In the genomic region with DNA sequence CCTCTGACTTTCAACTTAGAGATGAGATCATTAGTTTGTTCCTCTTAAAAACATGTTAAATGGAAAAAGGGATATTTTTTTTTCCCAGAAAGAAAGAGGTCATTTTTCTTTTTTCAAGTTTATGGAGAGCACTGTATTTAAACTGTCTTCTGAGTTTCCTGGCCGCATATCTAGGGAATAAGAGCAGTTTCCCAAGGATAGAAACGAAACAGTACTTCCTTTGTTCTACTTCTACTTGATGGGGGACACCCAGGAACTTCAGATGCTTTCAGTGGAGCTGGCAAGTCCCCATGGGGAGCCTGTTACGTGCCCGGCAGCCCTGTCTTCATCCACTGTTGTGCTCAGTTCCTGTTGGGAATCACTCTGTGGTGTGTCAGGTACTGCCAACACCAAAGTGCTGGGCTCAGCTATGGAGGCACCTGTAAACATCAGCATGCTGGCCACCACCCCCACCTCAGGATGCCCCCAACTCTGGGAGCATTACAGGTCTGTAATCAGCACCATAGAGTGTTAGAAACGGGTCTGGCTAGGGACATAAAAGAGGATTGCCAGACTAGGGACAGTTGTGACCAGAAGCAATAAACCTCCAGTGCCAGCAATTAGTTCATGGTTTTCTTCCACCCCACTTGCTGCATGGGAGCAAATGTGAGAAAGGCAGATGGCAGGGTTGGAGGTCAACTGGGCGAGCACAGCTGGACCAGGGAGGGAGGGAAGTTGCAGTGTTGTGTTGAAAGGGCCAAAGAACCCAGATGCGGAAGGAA, we compare ENCODE assay signal across 16 cellular contexts.
DNase-seq lines count a peak whose midpoint lies in the region; ATAC-seq and TF ChIP-seq lines count a peak whose summit lies in the region.
"Had no signal": no experiment of that assay in that cellular context is flagged by ENCODE, and none has a peak within 500 bp of the region (broad histone marks: within the 10 kb centered on the region; RNA-seq: fewer than 3 reads in every experiment).

No MANE protein-coding gene starts in this region.

- intact Hi-C loops in breast epithelium (cut with DNase I; ENCODE audit: low total_unique reads): no loop called here
- intact Hi-C loops in MCF 10A (cut with micrococcal nuclease): loop anchor here (5.0 kb wide), 1 partner anchor 45 kb away; no protein-coding TSS in a partner anchor
- intact Hi-C loops in mucosa of descending colon (cut with DNase I, micrococcal nuclease): no loop called here

- H3K4me3 Mint-ChIP-seq in MCF 10A (ENCODE audit: unreplicated experiment) (no peak overlapping the region), type B pancreatic cell (peak overlapping the region; percentile 42)

- H3K9me3 Mint-ChIP-seq in MCF 10A (ENCODE audit: unreplicated experiment): no peaks in the 10 kb centered on the region
- peaks cover 15% of the 10 kb centered on the region for H3K9me3 Mint-ChIP-seq in type B pancreatic cell

- no peak overlapping the region for H3K27ac Mint-ChIP-seq in MCF 10A (ENCODE audit: low read depth, unreplicated experiment)
- H3K27ac Mint-ChIP-seq in type B pancreatic cell: peak overlapping the region; percentile 87

- H3K4me3 ChIP-seq in breast epithelium: no peak overlapping the region
- H3K4me3 ChIP-seq in mucosa of descending colon: no peak overlapping the region
- H3K4me3 ChIP-seq: SK-N-MC had no signal

- no peaks in the 10 kb centered on the region for H3K27me3 ChIP-seq in breast epithelium

- peaks cover 13% of the 10 kb centered on the region for H3K36me3 Mint-ChIP-seq in MCF 10A (ENCODE audit: insufficient read depth, unreplicated experiment)
- no peaks in the 10 kb centered on the region for H3K36me3 Mint-ChIP-seq in type B pancreatic cell

- H3K4me1 ChIP-seq in breast epithelium (peaks cover 0 to 6% of the 10 kb centered on the region in 2 donors), mucosa of descending colon (ENCODE audit: low read depth) (peaks cover 11% of the 10 kb centered on the region)

- no peak for TF ChIP-seq CTCF in breast epithelium (IDR thresholded peaks at IDR 0.05)
- TF ChIP-seq CTCF in MCF 10A (IDR thresholded peaks at IDR 0.05; ENCODE audit: unreplicated experiment): no peak
- TF ChIP-seq CTCF in mucosa of descending colon (IDR thresholded peaks at IDR 0.05): no peak
- no peak for TF ChIP-seq CTCF in type B pancreatic cell (conservative IDR thresholded peaks at IDR 0.05)

- no peaks in the 10 kb centered on the region for H3K9me3 ChIP-seq in breast epithelium
- no peaks in the 10 kb centered on the region for H3K9me3 ChIP-seq in mucosa of descending colon

- no peaks in the 10 kb centered on the region for H3K27me3 Mint-ChIP-seq in MCF 10A (ENCODE audit: insufficient read depth, unreplicated experiment)
- H3K27me3 Mint-ChIP-seq in type B pancreatic cell: no peaks in the 10 kb centered on the region

- H3K27ac ChIP-seq in breast epithelium (peak overlapping the region; percentile 85 to 92), epithelial cell of prostate (peak overlapping the region; percentile 95)
- H3K27ac ChIP-seq: SK-N-MC had no signal

- DNase-seq in breast epithelium (ENCODE audit: low spot score in 2 of 2) (peak in 1 of 2 donors; percentile 80), MCF 10A (ENCODE audit: unreplicated experiment) (no peak), epithelial cell of prostate (ENCODE audit: low read depth, low spot score) (no peak), mucosa of descending colon (no peak), type B pancreatic cell (ENCODE audit: extremely low spot score, unreplicated experiment) (no peak)
- no peak for DNase-seq in activated CD4-positive, CD25-positive, alpha-beta regulatory T cell treated with anti-CD3 and anti-CD28 coated beads, Interleukin-2, amount 50 U/mL, for 72 hours
- DNase-seq: activated CD4-positive, alpha-beta T cell treated with anti-CD3 and anti-CD28 coated beads, Interleukin-2, amount 50 U/mL, for 1 hour; activated naive CD4-positive, alpha-beta T cell treated with anti-CD3 and anti-CD28 coated beads, Interleukin-2, amount 50 U/mL, for 16 hours; activated T-cell treated with anti-CD3 and anti-CD28 coated beads for 4 hours; DMS79 treated with DMSO at 0.1 percent for 48 hours; effector memory CD4-positive, alpha-beta T cell; NCI-H1436; NCI-H226 had no signal

- no peak for TF ChIP-seq POLR2A in breast epithelium (IDR thresholded peaks at IDR 0.05)

- H3K36me3 ChIP-seq in breast epithelium: no peaks in the 10 kb centered on the region
- H3K36me3 ChIP-seq in mucosa of descending colon (ENCODE audit: low read depth): no peaks in the 10 kb centered on the region

- ATAC-seq in mucosa of descending colon: peak; percentile 28
- no peak for ATAC-seq in HG02623 (IDR thresholded peaks at IDR 0.05; ENCODE audit: unreplicated experiment)
- no peak for ATAC-seq in GM18870 (IDR thresholded peaks at IDR 0.05; ENCODE audit: unreplicated experiment)

- POLR2A ChIA-PET in MCF 10A (lab: Yijun Ruan, JAX): no interaction called here

- H3K4me1 Mint-ChIP-seq in MCF 10A (ENCODE audit: insufficient read depth, unreplicated experiment) (peaks cover 39% of the 10 kb centered on the region), type B pancreatic cell (ENCODE audit: unreplicated experiment) (peaks cover 10% of the 10 kb centered on the region)

- no TSS peak for BruUV-seq in MCF 10A (replicated peaks; lab: Mats Ljungman, UMichigan)

- CTCF ChIA-PET in MCF 10A (lab: Yijun Ruan, JAX): no interaction called here
